Comparison of ENCODE assay signal across 20 cellular contexts in the genomic region with DNA sequence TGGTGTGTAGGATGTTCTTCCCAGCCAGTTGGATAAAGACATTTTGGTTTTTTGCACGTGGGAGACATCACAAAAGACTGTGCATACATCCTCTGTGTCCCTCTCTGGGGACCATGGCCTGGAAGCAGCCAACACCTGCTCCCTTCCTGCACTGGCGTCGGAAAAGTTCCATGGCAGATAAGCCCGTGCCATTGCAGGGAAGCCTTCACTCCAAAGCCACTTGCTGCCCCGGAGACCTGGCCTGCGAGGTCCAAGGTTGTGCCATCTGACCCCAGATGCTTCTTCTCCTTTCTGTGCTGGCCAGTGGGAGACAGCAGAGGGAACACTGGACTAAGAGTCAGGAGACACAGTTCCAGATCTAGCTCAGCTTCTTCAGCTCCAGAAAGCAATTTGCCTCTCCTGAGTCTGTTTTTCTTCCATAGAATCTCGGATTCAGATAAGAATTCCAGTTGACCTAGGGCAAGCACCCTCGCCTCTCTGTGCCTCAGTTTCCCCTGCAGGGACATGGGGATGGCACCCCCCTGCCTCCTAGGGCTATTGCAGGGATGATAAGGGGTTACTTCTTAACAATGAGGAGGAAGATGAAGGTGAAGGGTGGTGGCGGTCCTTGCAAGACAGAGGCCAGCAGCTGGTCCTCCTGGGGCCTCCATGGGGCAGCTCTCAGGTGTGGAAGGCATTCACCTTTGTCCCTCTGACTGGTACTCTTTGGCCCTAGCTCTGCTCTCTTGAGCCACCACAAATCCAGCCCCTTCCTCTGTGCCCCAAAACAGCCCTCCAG.
DNase-seq lines count a peak whose midpoint lies in the region; ATAC-seq, FAIRE-seq and TF ChIP-seq lines count a peak whose summit lies in the region.
"Had no signal": no experiment of that assay in that cellular context is flagged by ENCODE, and none has a peak within 500 bp of the region (broad histone marks: within the 10 kb centered on the region; RNA-seq: fewer than 3 reads in every experiment).

No MANE protein-coding gene starts in this region.

- H3K27me3 Mint-ChIP-seq in MCF 10A (ENCODE audit: insufficient read depth, unreplicated experiment) = no peaks in the 10 kb centered on the region
- H3K27me3 Mint-ChIP-seq: CD4-positive, CD25-positive, alpha-beta regulatory T cell had no signal

- CTCF ChIA-PET in MCF 10A (lab: Yijun Ruan, JAX) (interaction anchor here (1.2 kb wide), 1 partner anchor 174 kb away, joined by 4 read pairs; no protein-coding TSS in a partner anchor), mammary epithelial cell (lab: Charles Lee; ENCODE audit: low non-redundant PET) (interaction anchor here (0.5 kb wide), 1 partner anchor 134 kb away, joined by 3 read pairs; no protein-coding TSS in a partner anchor)

- H3K36me3 Mint-ChIP-seq in MCF 10A (ENCODE audit: insufficient read depth, unreplicated experiment) = peaks cover 9% of the 10 kb centered on the region

- POLR2A ChIA-PET in MCF 10A (lab: Yijun Ruan, JAX) = interaction anchor here (0.6 to 1.8 kb wide), 4 partner anchors 10 to 85 kb away, joined by 3 to 8 read pairs (median 5); no protein-coding TSS in a partner anchor

- H3K27ac ChIP-seq in mammary epithelial cell (ENCODE audit: insufficient read depth, low read depth, low read length) = no peak overlapping the region
- H3K27ac ChIP-seq in RWPE2 (ENCODE audit: poor library complexity, severe bottlenecking) = peak overlapping the region; percentile 95
- H3K27ac ChIP-seq in kidney (ENCODE audit: low read depth in 2 of 2, low read length in 2 of 2) = no peak overlapping the region
- H3K27ac ChIP-seq: 22Rv1; BLaER1 treated with 17β-estradiol and CSF1 and Interleukin-3, amounts not matched to agents 10 nM and 100 nM; GM23248 had no signal

- intact Hi-C loops in MCF 10A (cut with micrococcal nuclease) (no loop called here), mammary epithelial cell (cut with micrococcal nuclease) (no loop called here), kidney (cut with DNase I) (no loop called here)

- no peak overlapping the region for H2AFZ ChIP-seq in mammary epithelial cell (ENCODE audit: low read depth, low read length)
- H2AFZ ChIP-seq: GM23248 had no signal

- no peaks in the 10 kb centered on the region for H3K9me3 Mint-ChIP-seq in MCF 10A (ENCODE audit: unreplicated experiment)
- H3K9me3 Mint-ChIP-seq: CD4-positive, CD25-positive, alpha-beta regulatory T cell had no signal

- 98% methylated on average over 6 of the region's 9 CpGs for WGBS in mammary epithelial cell (ENCODE audit: low coverage, missing lambda C conversion rate)

- peak overlapping the region; percentile 25 for H3K27ac Mint-ChIP-seq in MCF 10A (ENCODE audit: low read depth, unreplicated experiment)

- H4K20me1 ChIP-seq in mammary epithelial cell (ENCODE audit: insufficient read depth, low read length) = no peaks in the 10 kb centered on the region

- FAIRE-seq in kidney (lab: Jason Lieb, UNC) = no peak
- FAIRE-seq: G401.6, GM12892, GM19239 had no signal

- no peaks in the 10 kb centered on the region for H3K9me3 ChIP-seq in mammary epithelial cell (replicated peaks; ENCODE audit: insufficient read depth, low read length)
- no peaks in the 10 kb centered on the region for H3K9me3 ChIP-seq in RWPE2 (ENCODE audit: severe bottlenecking)
- H3K9me3 ChIP-seq in kidney (ENCODE audit: control insufficient read depth in 1 of 2, low read length in 2 of 2) = no peaks in the 10 kb centered on the region

- TF ChIP-seq CTCF in MCF 10A (IDR thresholded peaks at IDR 0.05; ENCODE audit: unreplicated experiment) (no peak), mammary epithelial cell (conservative IDR thresholded peaks at IDR 0.05 in 1 of 2, IDR thresholded peaks at IDR 0.05 in 1 of 2; ENCODE audit: extremely low read depth in 1 of 2, insufficient read depth in 1 of 2, low read depth in 1 of 2, low read length in 2 of 2) (no peak), RWPE2 (IDR thresholded peaks at IDR 0.05; ENCODE audit: poor library complexity, severe bottlenecking) (no peak), kidney (IDR thresholded peaks at IDR 0.05; ENCODE audit: borderline replicate concordance, extremely low read depth, insufficient read depth) (no peak)

- BruUV-seq in MCF 10A (replicated peaks; lab: Mats Ljungman, UMichigan) (no TSS peak), mammary epithelial cell (replicated peaks; lab: Mats Ljungman, UMichigan) (no TSS peak)

- H3K79me2 ChIP-seq in mammary epithelial cell (ENCODE audit: insufficient read depth, low read length) = peaks cover 92% of the 10 kb centered on the region

- no peaks in the 10 kb centered on the region for H3K27me3 ChIP-seq in mammary epithelial cell (ENCODE audit: insufficient read depth, low read length)
- H3K27me3 ChIP-seq in RWPE2 (ENCODE audit: insufficient read depth, poor library complexity, severe bottlenecking) = no peaks in the 10 kb centered on the region
- H3K27me3 ChIP-seq: BLaER1 treated with 17β-estradiol and CSF1 and Interleukin-3, amounts not matched to agents 10 nM and 100 nM had no signal

- no peak overlapping the region for H3K9ac ChIP-seq in mammary epithelial cell (ENCODE audit: insufficient read depth, low read length)
- H3K9ac ChIP-seq in kidney (ENCODE audit: low read length in 2 of 2) = no peak overlapping the region
- H3K9ac ChIP-seq: BLaER1 treated with 17β-estradiol and CSF1 and Interleukin-3, amounts not matched to agents 10 nM and 100 nM; GM23248 had no signal

- H3K4me1 ChIP-seq in mammary epithelial cell (ENCODE audit: insufficient read depth, low read length) (peaks cover 37% of the 10 kb centered on the region), RWPE2 (ENCODE audit: insufficient read depth, poor library complexity, severe bottlenecking) (peaks cover 38% of the 10 kb centered on the region), kidney (ENCODE audit: control insufficient read depth in 1 of 2, insufficient read depth in 1 of 2, low read depth in 1 of 2, low read length in 2 of 2) (peaks cover 0 to 10% of the 10 kb centered on the region in 2 donors)

- DNase-seq in MCF 10A (ENCODE audit: unreplicated experiment) (no peak), mammary epithelial cell (no peak), RWPE2 (ENCODE audit: low spot score) (no peak), kidney (peak; percentile 25), EL (no peak), AG08395 (ENCODE audit: low spot score) (no peak)
- DNase-seq: AML-193; CD4-positive, CD25-positive, alpha-beta regulatory T cell; DMS 273 treated with DMSO at 0.1 percent for 48 hours; DMS79; GM23248; H7; IMR-90 had no signal

- peaks cover 24% of the 10 kb centered on the region for H3K4me1 Mint-ChIP-seq in MCF 10A (ENCODE audit: insufficient read depth, unreplicated experiment)

- dilution Hi-C loops in mammary epithelial cell (cut with HindIII; ENCODE audit: low sequenced_read_pairs) = no loop called here

- no peak overlapping the region for H3K4me3 Mint-ChIP-seq in MCF 10A (ENCODE audit: unreplicated experiment)
- H3K4me3 Mint-ChIP-seq: CD4-positive, CD25-positive, alpha-beta regulatory T cell had no signal

- no peak overlapping the region for H3K4me2 ChIP-seq in mammary epithelial cell (ENCODE audit: insufficient read depth, low read depth, low read length)
- H3K4me2 ChIP-seq: BLaER1 treated with 17β-estradiol and CSF1 and Interleukin-3, amounts not matched to agents 10 nM and 100 nM had no signal

- in situ Hi-C loops in mammary epithelial cell (cut with MboI; ENCODE audit: low sequenced_read_pairs in 2 of 2) = no loop called here

- H3K4me3 ChIP-seq in mammary epithelial cell (replicated peaks in 1 of 3; ENCODE audit: insufficient read depth in 1 of 3, low read depth in 2 of 3, low read length in 3 of 3) (no peak overlapping the region), RWPE2 (ENCODE audit: severe bottlenecking) (no peak overlapping the region), kidney (ENCODE audit: low read length in 2 of 2) (no peak overlapping the region)
- H3K4me3 ChIP-seq: BLaER1 treated with 17β-estradiol and CSF1 and Interleukin-3, amounts not matched to agents 10 nM and 100 nM; GM23248 had no signal

- H3K36me3 ChIP-seq in mammary epithelial cell (ENCODE audit: insufficient read depth, low read length) = no peaks in the 10 kb centered on the region
- H3K36me3 ChIP-seq in RWPE2 (ENCODE audit: low read depth) = peaks cover 12% of the 10 kb centered on the region; the same call in 1 of the 2 replicates
- no peaks in the 10 kb centered on the region for H3K36me3 ChIP-seq in kidney (ENCODE audit: control insufficient read depth in 1 of 2, insufficient read depth in 2 of 2, low read length in 2 of 2)

- no peak for ATAC-seq in RWPE2 (ENCODE audit: low read depth)
- ATAC-seq in esophagus mucosa = no peak
- ATAC-seq in GM21619 (IDR thresholded peaks at IDR 0.05; ENCODE audit: unreplicated experiment) = no peak
